Comparison of ENCODE assay signal across 25 cellular contexts in genomic region chr2:74493546-74493945, GRCh38. TPM values are rescaled to one million over a fixed set of nuclear protein-coding genes. Genes with fewer than 3 reads are reported as not detected.
DNase-seq lines count a peak whose midpoint lies in the region; ATAC-seq, FAIRE-seq and TF ChIP-seq lines count a peak whose summit lies in the region.
"Had no signal": no experiment of that assay in that cellular context is flagged by ENCODE, and none has a peak within 500 bp of the region (broad histone marks: within the 10 kb centered on the region; RNA-seq: fewer than 3 reads in every experiment).

No MANE protein-coding gene starts in this region.

- H3K27me3 Mint-ChIP-seq in CD4-positive, CD25-positive, alpha-beta regulatory T cell = peaks cover 7% of the 10 kb centered on the region
- H3K27me3 Mint-ChIP-seq in HFFc6 (ENCODE audit: insufficient read depth) = peaks cover 4% of the 10 kb centered on the region
- H3K27me3 Mint-ChIP-seq in memory B cell = peaks cover 3% of the 10 kb centered on the region

- ATAC-seq in CD4-positive, CD25-positive, alpha-beta regulatory T cell (ENCODE audit: low read depth in 2 of 2) = no peak
- no peak for ATAC-seq in K562
- no peak for ATAC-seq in memory B cell (ENCODE audit: low read depth)
- ATAC-seq: GM23338, Panc1 had no signal

- H3K4me2 ChIP-seq in K562 (ENCODE audit: insufficient read depth, low read length) = no peak overlapping the region
- H3K4me2 ChIP-seq: GM23338 had no signal

- in situ Hi-C loops in K562 (cut with MboI) = no loop called here

- no peaks in the 10 kb centered on the region for H3K9me3 ChIP-seq in CD4-positive, CD25-positive, alpha-beta regulatory T cell (ENCODE audit: control insufficient read depth in 2 of 2, low read length in 2 of 2)
- no peaks in the 10 kb centered on the region for H3K9me3 ChIP-seq in K562 (replicated peaks; ENCODE audit: control insufficient read depth, insufficient read depth, low read depth, low read length)

- no peaks in the 10 kb centered on the region for H3K79me2 ChIP-seq in K562 (ENCODE audit: control insufficient read depth, insufficient read depth, low read length)

- 64% methylated on average over 3 of the region's 3 CpGs for WGBS in K562 (ENCODE audit: insufficient coverage, low coverage, missing lambda C conversion rate)

- H3K4me3 Mint-ChIP-seq in CD4-positive, CD25-positive, alpha-beta regulatory T cell = no peak overlapping the region
- H3K4me3 Mint-ChIP-seq in HFFc6 (no peak overlapping the region), memory B cell (no peak overlapping the region)
- H3K4me3 Mint-ChIP-seq: GM23338, H9 had no signal

- no peaks in the 10 kb centered on the region for H3K9me1 ChIP-seq in K562 (ENCODE audit: control insufficient read depth, insufficient read depth, low read length)

- H3K4me1 Mint-ChIP-seq in CD4-positive, CD25-positive, alpha-beta regulatory T cell = peaks cover 0 to 16% (median 9%) of the 10 kb centered on the region in 4 donors
- H3K4me1 Mint-ChIP-seq in HFFc6 (ENCODE audit: low read depth) (peaks cover 31% of the 10 kb centered on the region), memory B cell (peaks cover 6% of the 10 kb centered on the region)

- CTCF ChIA-PET in K562 (lab: Yijun Ruan, JAX; ENCODE audit: low intra/inter-chr PET ratio) = no interaction called here

- peaks cover 42% of the 10 kb centered on the region for H3K36me3 Mint-ChIP-seq in CD4-positive, CD25-positive, alpha-beta regulatory T cell
- H3K36me3 Mint-ChIP-seq in HFFc6 (ENCODE audit: low read depth) (peaks cover 34% of the 10 kb centered on the region), memory B cell (peaks cover 39% of the 10 kb centered on the region)

- no peaks in the 10 kb centered on the region for H3K27me3 ChIP-seq in CD4-positive, CD25-positive, alpha-beta regulatory T cell (ENCODE audit: control insufficient read depth, insufficient read depth, low read length)
- no peaks in the 10 kb centered on the region for H3K27me3 ChIP-seq in K562 (ENCODE audit: control insufficient read depth in 2 of 2, insufficient read depth in 2 of 2, low read length in 2 of 2)

- no peak overlapping the region for H3K27ac ChIP-seq in CD4-positive, CD25-positive, alpha-beta regulatory T cell (ENCODE audit: insufficient read depth, low read length, poor library complexity, severe bottlenecking)
- no peak overlapping the region for H3K27ac ChIP-seq in K562 (ENCODE audit: extremely low read depth, low read depth, low read length)
- H3K27ac ChIP-seq: RWPE1 had no signal

- peaks cover 0 to 2% (median 0%) of the 10 kb centered on the region in 7 donors for H3K9me3 Mint-ChIP-seq in CD4-positive, CD25-positive, alpha-beta regulatory T cell
- H3K9me3 Mint-ChIP-seq in HFFc6 (no peaks in the 10 kb centered on the region), memory B cell (no peaks in the 10 kb centered on the region)
- H3K9me3 Mint-ChIP-seq: GM23338 had no signal

- H3K27ac Mint-ChIP-seq in CD4-positive, CD25-positive, alpha-beta regulatory T cell = peak overlapping the region in 2 of 3 donors; percentile 39 to 64
- H3K27ac Mint-ChIP-seq in HFFc6 (peak overlapping the region; percentile 49), memory B cell (peak overlapping the region; percentile 56)
- H3K27ac Mint-ChIP-seq: GM23338, H9 had no signal

- no peak for DNase-seq in CD4-positive, CD25-positive, alpha-beta regulatory T cell
- no peak for DNase-seq in HFFc6
- DNase-seq in K562 (ENCODE audit: extremely low read depth in 1 of 4, low spot score in 3 of 4) = no peak
- no peak for DNase-seq in memory B cell (ENCODE audit: low spot score in 2 of 2)
- no peak for DNase-seq in SKM-1 treated with dmso at 0.1 percent for 144 hours (lab: John Stamatoyannopoulos, UW; ENCODE audit: unreplicated experiment)
- DNase-seq in GM12892 (ENCODE audit: insufficient read length) = no peak
- no peak for DNase-seq in stimulated activated naive CD4-positive, alpha-beta T cell treated with Interleukin-2 at 50 U/mL for 16 hours (lab: John Stamatoyannopoulos, UW)
- DNase-seq in NK-92 (lab: John Stamatoyannopoulos, UW; ENCODE audit: unreplicated experiment) = no peak
- DNase-seq: H9, Kasumi-1, NCI-H1105 treated with DMSO at 0.1 percent for 48 hours, NCI-H146, NCI-H1930, NCI-H2107, NCI-H446 treated with DMSO at 0.1 percent for 48 hours, NCI-H526, NCI-H82, SHP77 had no signal

- H3K9ac ChIP-seq in K562 (ENCODE audit: insufficient read depth in 1 of 2, low read depth in 2 of 2, low read length in 2 of 2) = no peak overlapping the region

- TSS peak; percentile 11 for BruUV-seq in K562 (replicated peaks; lab: Mats Ljungman, UMichigan)

- TF ChIP-seq CTCF in HFFc6 (IDR thresholded peaks at IDR 0.05) (no peak), K562 (IDR thresholded peaks at IDR 0.05 in 2 of 3, conservative IDR thresholded peaks at IDR 0.05 in 1 of 3; ENCODE audit: insufficient read depth in 2 of 3, low read depth in 1 of 3, low read length in 3 of 3) (no peak)

- no peak overlapping the region for H3K4me3 ChIP-seq in CD4-positive, CD25-positive, alpha-beta regulatory T cell (ENCODE audit: low read depth, low read length)
- H3K4me3 ChIP-seq in K562 = no peak overlapping the region
- H3K4me3 ChIP-seq: GM23338 had no signal

- no peak overlapping the region for H2AFZ ChIP-seq in K562 (ENCODE audit: low read depth, low read length)
- H2AFZ ChIP-seq: GM23338 had no signal

- peaks cover 11% of the 10 kb centered on the region for H3K4me1 ChIP-seq in CD4-positive, CD25-positive, alpha-beta regulatory T cell (ENCODE audit: control insufficient read depth, insufficient read depth, low read length, poor library complexity, severe bottlenecking)
- H3K4me1 ChIP-seq in K562 (replicated peaks in 1 of 2; ENCODE audit: control insufficient read depth in 2 of 2, insufficient read depth in 2 of 2, low read length in 2 of 2) = peaks cover 4 to 15% of the 10 kb centered on the region in 2 experiments; a peak in 4 of 5 replicates

- intact Hi-C loops in K562 (cut with micrococcal nuclease) = no loop called here

- TF ChIP-seq POLR2A in K562 (conservative IDR thresholded peaks at IDR 0.05) (no peak), GM12892 (IDR thresholded peaks at IDR 0.05; ENCODE audit: low read depth, low read length) (no peak)

- POLR2A ChIA-PET in K562 (lab: Yijun Ruan, JAX) = interaction anchor here (0.7 to 1.3 kb wide), 6 partner anchors 8 to 102 kb away, joined by 3 to 4 read pairs (median 4); partner anchors contain the start of gene DQX1

- no peaks in the 10 kb centered on the region for H4K20me1 ChIP-seq in K562 (replicated peaks; ENCODE audit: control insufficient read depth, insufficient read depth, low read length)

- FAIRE-seq in K562 (lab: Jason Lieb, UNC) = no peak
- no peak for FAIRE-seq in GM12892 (lab: Jason Lieb, UNC)
- FAIRE-seq: D721Med, G401.6 had no signal

- no peak for TF ChIP-seq EP300 in K562 (IDR thresholded peaks at IDR 0.05; ENCODE audit: low read length)

- peaks cover 42% of the 10 kb centered on the region for H3K36me3 ChIP-seq in CD4-positive, CD25-positive, alpha-beta regulatory T cell (ENCODE audit: control insufficient read depth, insufficient read depth, low read length)
- H3K36me3 ChIP-seq in K562 (ENCODE audit: control insufficient read depth, insufficient read depth, low read length) = peaks cover 50% of the 10 kb centered on the region; the same call in 2 of the 3 replicates

- TF ChIP-seq RAD21 in K562 (CRISPR knock-in tag; conservative IDR thresholded peaks at IDR 0.05 in 1 of 2, IDR thresholded peaks at IDR 0.05 in 1 of 2) = no peak

RNA-seq across cellular contexts. Expression of gene LBX2, which starts 5.9 kb away (rescaled TPM):
- total RNA-seq in CD4-positive, CD25-positive, alpha-beta regulatory T cell = not detected
- under 1 TPM in 2 of 4 donors, not detected in 2; 0.16 to 0.40 TPM for polyA plus RNA-seq in CD4-positive, CD25-positive, alpha-beta regulatory T cell
- 1 to 10 TPM in 3 of 6 experiments, under 1 TPM in 3; 0.21 to 1.8 (median 1.2) TPM for total RNA-seq in HFFc6 (2021; fragmentation: NEBNext Ultra II Directional; extraction: Animal tissue kit (Norgen Biotek cat#: 25700))
- total RNA-seq in K562 (2011; cell fraction: chromatin; rRNA removed; ENCODE audit: low replicate concordance) = 3.0 and 5.3 TPM in 2 replicates
- total RNA-seq in K562 (2011; cell fraction: nucleolus; rRNA removed) = 7.2 and 8.6 TPM in 2 replicates
- total RNA-seq in K562 (2011; cell fraction: nucleoplasm; rRNA removed) = 2.1 and 4.0 TPM in 2 replicates
- total RNA-seq in K562 (2014; rRNA removed) (3.1 and 3.7 TPM in 2 replicates), K562 (2014; rRNA removed; fragmentation: Illumina TruSeq; extraction: Trizol) (0.38 and 0.40 TPM in 2 replicates), K562 (2015; rRNA removed; fragmentation: Illumina TruSeq; extraction: Trizol) (2.5 and 2.6 TPM in 2 replicates), K562 (2021) (5.5 and 6.2 TPM in 2 replicates)
- polyA plus RNA-seq in K562 (2011; rRNA removed) (0.93 and 1.1 TPM in 2 replicates), K562 (2014; fragmentation: Illumina TruSeq; extraction: Trizol) (1.00 and 1.5 TPM in 2 replicates), K562 (2014; fragmentation: Nextera tagmentation; extraction: Ambion mirVana) (under 1 TPM in 1 of 2 experiments, not detected in 1; 0.39 TPM), K562 (2014; rRNA removed) (3.9 and 4.2 TPM in 2 replicates)
- polyA plus RNA-seq in K562 (2011; cell fraction: cytosol; rRNA removed) = 1.2 and 4.6 TPM in 2 replicates
- 3.0 and 7.5 TPM in 2 replicates for polyA plus RNA-seq in K562 (2011; cell fraction: nucleus; rRNA removed)
- polyA plus RNA-seq in K562 (2012) = 2.9 and 7.7 TPM in 2 replicates
- polyA minus RNA-seq in K562 (2011; rRNA and poly(A)+ RNA removed) = 0.18 and 0.42 TPM in 2 replicates
- polyA minus RNA-seq in K562 (2011; cell fraction: cytosol; rRNA and poly(A)+ RNA removed) = 2.0 TPM in 1 of 2 replicates, not detected in the other
- 8.6 and 9.3 TPM in 2 replicates for polyA minus RNA-seq in K562 (2011; cell fraction: nucleus; rRNA and poly(A)+ RNA removed)
- polyA plus RNA-seq in GM12892 (2012; ENCODE audit: missing spikeins) = 0.55 TPM
- total RNA-seq: MCF 10A had no signal

RNA-seq across cellular contexts. Expression of gene TTC31, which starts 10.7 kb away (rescaled TPM):
- total RNA-seq in CD4-positive, CD25-positive, alpha-beta regulatory T cell = 38.7 TPM
- polyA plus RNA-seq in CD4-positive, CD25-positive, alpha-beta regulatory T cell = 10 to 100 TPM; 21.7 to 24.7 (median 22.7) TPM
- total RNA-seq in HFFc6 (2021; fragmentation: NEBNext Ultra II Directional; extraction: Animal tissue kit (Norgen Biotek cat#: 25700)) = 10 to 100 TPM; 14.3 to 17.4 (median 16.7) TPM
- total RNA-seq in K562 (2011; cell fraction: chromatin; rRNA removed; ENCODE audit: low replicate concordance) = 53.4 and 102 TPM in 2 replicates
- 58.8 and 59.9 TPM in 2 replicates for total RNA-seq in K562 (2011; cell fraction: nucleolus; rRNA removed)
- total RNA-seq in K562 (2011; cell fraction: nucleoplasm; rRNA removed) = 58.1 and 70.2 TPM in 2 replicates
- total RNA-seq in K562 (2014; rRNA removed) (13.1 and 18.7 TPM in 2 replicates), K562 (2014; rRNA removed; fragmentation: Illumina TruSeq; extraction: Trizol) (8.6 and 11.6 TPM in 2 replicates), K562 (2015; rRNA removed; fragmentation: Illumina TruSeq; extraction: Trizol) (15.6 and 15.9 TPM in 2 replicates), K562 (2021) (23.9 and 26.5 TPM in 2 replicates)
- polyA plus RNA-seq in K562 (2011; rRNA removed) (18.4 and 19.0 TPM in 2 replicates), K562 (2014; fragmentation: Illumina TruSeq; extraction: Trizol) (22.9 and 27.3 TPM in 2 replicates), K562 (2014; fragmentation: Nextera tagmentation; extraction: Ambion mirVana) (1 to 10 TPM; 4.7 to 5.0 TPM), K562 (2014; rRNA removed) (30.5 and 30.9 TPM in 2 replicates)
- 13.2 and 23.0 TPM in 2 replicates for polyA plus RNA-seq in K562 (2011; cell fraction: cytosol; rRNA removed)
- 111 and 155 TPM in 2 replicates for polyA plus RNA-seq in K562 (2011; cell fraction: nucleus; rRNA removed)
- 19.9 and 29.5 TPM in 2 replicates for polyA plus RNA-seq in K562 (2012)
- polyA minus RNA-seq in K562 (2011; rRNA and poly(A)+ RNA removed) = 7.8 and 11.2 TPM in 2 replicates
- 7.1 and 9.6 TPM in 2 replicates for polyA minus RNA-seq in K562 (2011; cell fraction: cytosol; rRNA and poly(A)+ RNA removed)
- polyA minus RNA-seq in K562 (2011; cell fraction: nucleus; rRNA and poly(A)+ RNA removed) = 26.1 and 29.9 TPM in 2 replicates
- 17.8 TPM for polyA plus RNA-seq in GM12892 (2012; ENCODE audit: missing spikeins)

RNA-seq across cellular contexts. Expression of gene CCDC142, which starts 10.7 kb away (rescaled TPM):
- total RNA-seq in CD4-positive, CD25-positive, alpha-beta regulatory T cell = 15.8 TPM
- polyA plus RNA-seq in CD4-positive, CD25-positive, alpha-beta regulatory T cell = 10 to 100 TPM in 3 of 4 donors, 1 to 10 TPM in 1; 8.9 to 14.9 (median 10.4) TPM
- total RNA-seq in HFFc6 (2021; fragmentation: NEBNext Ultra II Directional; extraction: Animal tissue kit (Norgen Biotek cat#: 25700)) = 10 to 100 TPM in 4 of 6 experiments, 1 to 10 TPM in 2; 8.5 to 11.1 (median 10.2) TPM
- 68.2 and 153 TPM in 2 replicates for total RNA-seq in K562 (2011; cell fraction: chromatin; rRNA removed; ENCODE audit: low replicate concordance)
- total RNA-seq in K562 (2011; cell fraction: nucleolus; rRNA removed) = 104 and 108 TPM in 2 replicates
- 54.5 and 66.8 TPM in 2 replicates for total RNA-seq in K562 (2011; cell fraction: nucleoplasm; rRNA removed)
- total RNA-seq in K562 (2014; rRNA removed) (11.1 and 12.9 TPM in 2 replicates), K562 (2014; rRNA removed; fragmentation: Illumina TruSeq; extraction: Trizol) (5.9 and 7.2 TPM in 2 replicates), K562 (2015; rRNA removed; fragmentation: Illumina TruSeq; extraction: Trizol) (9.8 and 11.7 TPM in 2 replicates), K562 (2021) (9.3 and 11.1 TPM in 2 replicates)
- polyA plus RNA-seq in K562 (2011; rRNA removed) (3.4 and 3.7 TPM in 2 replicates), K562 (2014; fragmentation: Illumina TruSeq; extraction: Trizol) (6.5 and 8.3 TPM in 2 replicates), K562 (2014; fragmentation: Nextera tagmentation; extraction: Ambion mirVana) (under 1 TPM; 0.55 to 0.58 TPM), K562 (2014; rRNA removed) (7.8 and 12.7 TPM in 2 replicates)
- polyA plus RNA-seq in K562 (2011; cell fraction: cytosol; rRNA removed) = 2.5 and 6.4 TPM in 2 replicates
- 11.2 and 25.3 TPM in 2 replicates for polyA plus RNA-seq in K562 (2011; cell fraction: nucleus; rRNA removed)
- 5.2 and 9.2 TPM in 2 replicates for polyA plus RNA-seq in K562 (2012)
- 8.7 and 15.4 TPM in 2 replicates for polyA minus RNA-seq in K562 (2011; rRNA and poly(A)+ RNA removed)
- polyA minus RNA-seq in K562 (2011; cell fraction: cytosol; rRNA and poly(A)+ RNA removed) = 3.1 and 4.0 TPM in 2 replicates
- polyA minus RNA-seq in K562 (2011; cell fraction: nucleus; rRNA and poly(A)+ RNA removed) = 24.3 and 36.8 TPM in 2 replicates
- 7.3 TPM for polyA plus RNA-seq in GM12892 (2012; ENCODE audit: missing spikeins)

RNA-seq across cellular contexts. Expression of gene PCGF1, which starts 13.9 kb away (rescaled TPM):
- 17.0 TPM for total RNA-seq in CD4-positive, CD25-positive, alpha-beta regulatory T cell
- 10 to 100 TPM; 13.8 to 23.9 (median 15.6) TPM for polyA plus RNA-seq in CD4-positive, CD25-positive, alpha-beta regulatory T cell
- 10 to 100 TPM; 26.0 to 33.8 (median 29.3) TPM for total RNA-seq in HFFc6 (2021; fragmentation: NEBNext Ultra II Directional; extraction: Animal tissue kit (Norgen Biotek cat#: 25700))
- 41.0 and 75.1 TPM in 2 replicates for total RNA-seq in K562 (2011; cell fraction: chromatin; rRNA removed; ENCODE audit: low replicate concordance)
- total RNA-seq in K562 (2011; cell fraction: nucleolus; rRNA removed) = 49.2 and 62.0 TPM in 2 replicates
- 36.9 and 41.4 TPM in 2 replicates for total RNA-seq in K562 (2011; cell fraction: nucleoplasm; rRNA removed)
- 20.3 and 28.5 TPM in 2 replicates for total RNA-seq in K562 (2014; rRNA removed)
- 22.5 and 25.1 TPM in 2 replicates for total RNA-seq in K562 (2014; rRNA removed; fragmentation: Illumina TruSeq; extraction: Trizol)
- 25.9 and 31.2 TPM in 2 replicates for total RNA-seq in K562 (2015; rRNA removed; fragmentation: Illumina TruSeq; extraction: Trizol)
- 27.3 and 33.6 TPM in 2 replicates for total RNA-seq in K562 (2021)
- polyA plus RNA-seq in K562 (2011; rRNA removed) = 28.3 and 29.3 TPM in 2 replicates
- polyA plus RNA-seq in K562 (2011; cell fraction: cytosol; rRNA removed) = 30.4 and 33.2 TPM in 2 replicates
- 64.9 and 75.4 TPM in 2 replicates for polyA plus RNA-seq in K562 (2011; cell fraction: nucleus; rRNA removed)
- 27.7 and 31.8 TPM in 2 replicates for polyA plus RNA-seq in K562 (2012)
- polyA plus RNA-seq in K562 (2014; fragmentation: Illumina TruSeq; extraction: Trizol) = 31.9 and 34.8 TPM in 2 replicates
- 10 to 100 TPM; 45.3 to 45.7 TPM for polyA plus RNA-seq in K562 (2014; fragmentation: Nextera tagmentation; extraction: Ambion mirVana)
- polyA plus RNA-seq in K562 (2014; rRNA removed) = 26.1 and 26.3 TPM in 2 replicates
- 36.6 and 41.3 TPM in 2 replicates for polyA minus RNA-seq in K562 (2011; rRNA and poly(A)+ RNA removed)
- polyA minus RNA-seq in K562 (2011; cell fraction: cytosol; rRNA and poly(A)+ RNA removed) = 22.0 and 27.9 TPM in 2 replicates
- polyA minus RNA-seq in K562 (2011; cell fraction: nucleus; rRNA and poly(A)+ RNA removed) = 19.7 and 30.2 TPM in 2 replicates
- polyA plus RNA-seq in GM12892 (2012; ENCODE audit: missing spikeins) = 17.5 TPM

RNA-seq across cellular contexts. Expression of gene TLX2, which starts 20.7 kb away (rescaled TPM):
- not detected for total RNA-seq in CD4-positive, CD25-positive, alpha-beta regulatory T cell
- under 1 TPM in 2 of 4 donors, not detected in 2; 0.10 to 0.14 TPM for polyA plus RNA-seq in CD4-positive, CD25-positive, alpha-beta regulatory T cell
- under 1 TPM; 0.17 to 0.31 (median 0.21) TPM for total RNA-seq in HFFc6 (2021; fragmentation: NEBNext Ultra II Directional; extraction: Animal tissue kit (Norgen Biotek cat#: 25700))
- total RNA-seq in K562 (2011; cell fraction: chromatin; rRNA removed; ENCODE audit: low replicate concordance) = not detected in 2 replicates
- total RNA-seq in K562 (2011; cell fraction: nucleolus; rRNA removed) = not detected in 2 replicates
- total RNA-seq in K562 (2011; cell fraction: nucleoplasm; rRNA removed) = not detected in 2 replicates
- not detected in 2 replicates for total RNA-seq in K562 (2014; rRNA removed)
- total RNA-seq in K562 (2014; rRNA removed; fragmentation: Illumina TruSeq; extraction: Trizol) = not detected in 2 replicates
- total RNA-seq in K562 (2015; rRNA removed; fragmentation: Illumina TruSeq; extraction: Trizol) = not detected in 2 replicates
- not detected in 2 replicates for total RNA-seq in K562 (2021)
- polyA plus RNA-seq in K562 (2011; rRNA removed) = not detected in 2 replicates
- not detected in 2 replicates for polyA plus RNA-seq in K562 (2011; cell fraction: cytosol; rRNA removed)
- not detected in 2 replicates for polyA plus RNA-seq in K562 (2011; cell fraction: nucleus; rRNA removed)
- 0.12 TPM in 1 of 2 replicates, not detected in the other for polyA plus RNA-seq in K562 (2012)
- not detected in 2 replicates for polyA plus RNA-seq in K562 (2014; fragmentation: Illumina TruSeq; extraction: Trizol)
- not detected for polyA plus RNA-seq in K562 (2014; fragmentation: Nextera tagmentation; extraction: Ambion mirVana)
- polyA plus RNA-seq in K562 (2014; rRNA removed) = not detected in 2 replicates
- polyA minus RNA-seq in K562 (2011; rRNA and poly(A)+ RNA removed) = not detected in 2 replicates
- polyA minus RNA-seq in K562 (2011; cell fraction: cytosol; rRNA and poly(A)+ RNA removed) = not detected in 2 replicates
- polyA minus RNA-seq in K562 (2011; cell fraction: nucleus; rRNA and poly(A)+ RNA removed) = not detected in 2 replicates
- polyA plus RNA-seq in GM12892 (2012; ENCODE audit: missing spikeins) = not detected
- total RNA-seq: MCF 10A had no signal
- polyA plus RNA-seq: BJ had no signal
